Comparison of ENCODE assay signal across 31 cellular contexts in genomic region chr14:53380508-53381225, GRCh38.
DNase-seq lines count a peak whose midpoint lies in the region; ATAC-seq and TF ChIP-seq lines count a peak whose summit lies in the region.
"Had no signal": no experiment of that assay in that cellular context is flagged by ENCODE, and none has a peak within 500 bp of the region (broad histone marks: within the 10 kb centered on the region; RNA-seq: fewer than 3 reads in every experiment).

No MANE protein-coding gene starts in this region.

- H3K27me3 ChIP-seq in mesendoderm (ENCODE audit: insufficient read depth, low read length, poor library complexity) (no peaks in the 10 kb centered on the region), left lung (no peaks in the 10 kb centered on the region)
- H3K27me3 ChIP-seq: hepatocyte, MG63, ovary had no signal

- H3K4me1 Mint-ChIP-seq in activated T-cell treated with anti-CD3 and anti-CD28 coated beads, Interleukin-2, amount 50 U/mL, for 72 hours (ENCODE audit: low read depth), result peaks cover 11% of the 10 kb centered on the region
- H3K4me1 Mint-ChIP-seq: CD4-positive, CD25-positive, alpha-beta regulatory T cell; neural crest cell had no signal

- no peaks in the 10 kb centered on the region for H3K36me3 Mint-ChIP-seq in activated T-cell treated with anti-CD3 and anti-CD28 coated beads, Interleukin-2, amount 50 U/mL, for 72 hours (ENCODE audit: insufficient read depth in 2 of 2)
- H3K36me3 Mint-ChIP-seq: activated naive CD4-positive, alpha-beta T cell treated with anti-CD3 and anti-CD28 coated beads, Interleukin-2, amount 50 U/mL, for 72 hours; CD4-positive, CD25-positive, alpha-beta regulatory T cell had no signal

- H4K8ac ChIP-seq in mesendoderm (ENCODE audit: low read depth, low read length), result no peak overlapping the region

- no peak overlapping the region for H2BK5ac ChIP-seq in mesendoderm (ENCODE audit: low read length)

- no peaks in the 10 kb centered on the region for H3K4me1 ChIP-seq in mesendoderm (ENCODE audit: control insufficient read depth, low read depth, low read length)
- H3K4me1 ChIP-seq in left lung, result no peaks in the 10 kb centered on the region
- H3K4me1 ChIP-seq: A549 had no signal

- no peak for TF ChIP-seq CTCF in left lung (IDR thresholded peaks at IDR 0.05)

- H3K56ac ChIP-seq in mesendoderm (ENCODE audit: low read length), result no peak overlapping the region

- no peak overlapping the region for H3K23ac ChIP-seq in mesendoderm (ENCODE audit: low read length)

- no peak overlapping the region for H2AK5ac ChIP-seq in mesendoderm (ENCODE audit: low read length)

- no peaks in the 10 kb centered on the region for H3K9me3 Mint-ChIP-seq in activated T-cell treated with anti-CD3 and anti-CD28 coated beads, Interleukin-2, amount 50 U/mL, for 72 hours
- H3K9me3 Mint-ChIP-seq: activated naive CD4-positive, alpha-beta T cell treated with anti-CD3 and anti-CD28 coated beads, Interleukin-2, amount 50 U/mL, for 72 hours had no signal

- H3K9me3 ChIP-seq in left lung, result no peaks in the 10 kb centered on the region
- H3K9me3 ChIP-seq: A549, MG63, ovary, SK-N-SH had no signal

- WGBS in mesendoderm (ENCODE audit: extremely low coverage, insufficient coverage, low lambda C conversion rate), result no CpG with 5 or more reads among the region's 2 CpGs

- no peak overlapping the region for H2BK120ac ChIP-seq in mesendoderm (ENCODE audit: low read depth, low read length)

- peak; percentile 36 to 50 for ATAC-seq in activated T-cell treated with anti-CD3 and anti-CD28 coated beads, Interleukin-2, amount 50 U/mL, for 72 hours (replicated peaks in 1 of 2)
- ATAC-seq in HG03432 (IDR thresholded peaks at IDR 0.05; ENCODE audit: unreplicated experiment) (peak; percentile 57), HG03108 (IDR thresholded peaks at IDR 0.05; ENCODE audit: unreplicated experiment) (no peak), left lung (no peak)
- ATAC-seq: A549, HCT116 had no signal

- H3K36me3 ChIP-seq in mesendoderm (ENCODE audit: control insufficient read depth, insufficient read depth, low read length) (no peaks in the 10 kb centered on the region), left lung (no peaks in the 10 kb centered on the region)
- H3K36me3 ChIP-seq: MG63, ovary had no signal

- H3K4me2 ChIP-seq in mesendoderm (ENCODE audit: low read length), result no peak overlapping the region
- H3K4me2 ChIP-seq: A549, hepatocyte, SK-N-SH had no signal

- H3K79me2 ChIP-seq in mesendoderm (ENCODE audit: control insufficient read depth, insufficient read depth, low read length), result no peaks in the 10 kb centered on the region
- H3K79me2 ChIP-seq: hepatocyte had no signal

- no peak for DNase-seq in activated T-cell treated with anti-CD3 and anti-CD28 coated beads, Interleukin-2, amount 50 U/mL, for 72 hours
- no peak for DNase-seq in activated T-cell treated with anti-CD3 and anti-CD28 coated beads, Interleukin-2, amount 50 U/mL, for 48 hours
- DNase-seq in mesendoderm, result no peak
- DNase-seq in anterior cingulate cortex (lab: John Stamatoyannopoulos, UW), result no peak
- no peak for DNase-seq in A172 (ENCODE audit: low spot score)
- no peak for DNase-seq in left lung
- DNase-seq: activated CD4-positive, alpha-beta T cell treated with anti-CD3 and anti-CD28 coated beads, Interleukin-2, amount 50 U/mL, for 4 hours; activated CD4-positive, CD25-positive, alpha-beta regulatory T cell; activated CD8-positive, alpha-beta memory T cell treated with anti-CD3 and anti-CD28 coated beads, Interleukin-2, amount 50 U/mL, for 4 hours; AML-193; aorta; CD4-positive, CD25-positive, alpha-beta regulatory T cell; DMS79 treated with DMSO at 0.1 percent for 48 hours; GDM1; KG1; MG63; NCI-H1105 treated with DMSO at 0.1 percent for 48 hours; NCI-H1930; NCI-H524 treated with DMSO at 0.1 percent for 48 hours; ovary; SK-N-SH; stimulated activated naive CD4-positive, alpha-beta T cell treated with Interleukin-2 at 50 U/mL for 16 hours had no signal

- H3K18ac ChIP-seq in mesendoderm (ENCODE audit: low read length), result peak overlapping the region; percentile 51

- no peaks in the 10 kb centered on the region for H3K79me1 ChIP-seq in mesendoderm (ENCODE audit: low read length)

- intact Hi-C loops in left lung (cut with DNase I), result no loop called here

- no peaks in the 10 kb centered on the region for H3K27me3 Mint-ChIP-seq in activated T-cell treated with anti-CD3 and anti-CD28 coated beads, Interleukin-2, amount 50 U/mL, for 72 hours (ENCODE audit: low read depth)
- H3K27me3 Mint-ChIP-seq: CD4-positive, CD25-positive, alpha-beta regulatory T cell had no signal

- H3K27ac Mint-ChIP-seq in activated T-cell treated with anti-CD3 and anti-CD28 coated beads, Interleukin-2, amount 50 U/mL, for 72 hours, result no peak overlapping the region
- H3K27ac Mint-ChIP-seq: CD4-positive, CD25-positive, alpha-beta regulatory T cell had no signal

- H3K27ac ChIP-seq in mesendoderm (ENCODE audit: low read depth, low read length), result no peak overlapping the region
- no peak overlapping the region for H3K27ac ChIP-seq in left lung
- H3K27ac ChIP-seq: A549, hepatocyte, HL-60, ovary had no signal

- no peak overlapping the region for H2BK15ac ChIP-seq in mesendoderm (replicated peaks; ENCODE audit: low read depth)

- H3K9ac ChIP-seq in mesendoderm (ENCODE audit: low read length), result no peak overlapping the region
- H3K9ac ChIP-seq: SK-N-SH had no signal

- no peak overlapping the region for H3K4ac ChIP-seq in mesendoderm (ENCODE audit: low read depth, low read length)

- no peak overlapping the region for H3K4me3 Mint-ChIP-seq in activated T-cell treated with anti-CD3 and anti-CD28 coated beads, Interleukin-2, amount 50 U/mL, for 72 hours
- H3K4me3 Mint-ChIP-seq: CD4-positive, CD25-positive, alpha-beta regulatory T cell; neural crest cell had no signal

- H4K5ac ChIP-seq in mesendoderm (ENCODE audit: low read length), result no peak overlapping the region

- H3K4me3 ChIP-seq in mesendoderm (ENCODE audit: low read length), result no peak overlapping the region
- no peak overlapping the region for H3K4me3 ChIP-seq in left lung
- H3K4me3 ChIP-seq: A549, hepatocyte, lung, MG63, ovary had no signal

Comparison
In these comparisons a context has a peak if more than half of its experiments do, and no peak if none do; other contexts are left out.
1. ATAC-seq: peak in activated T-cell treated with anti-CD3 and anti-CD28 coated beads, Interleukin-2, amount 50 U/mL, for 72 hours (2 of 2) and HG03432 (single experiment); none in HG03108 (single experiment) and left lung (single experiment).